In the genomic region with DNA sequence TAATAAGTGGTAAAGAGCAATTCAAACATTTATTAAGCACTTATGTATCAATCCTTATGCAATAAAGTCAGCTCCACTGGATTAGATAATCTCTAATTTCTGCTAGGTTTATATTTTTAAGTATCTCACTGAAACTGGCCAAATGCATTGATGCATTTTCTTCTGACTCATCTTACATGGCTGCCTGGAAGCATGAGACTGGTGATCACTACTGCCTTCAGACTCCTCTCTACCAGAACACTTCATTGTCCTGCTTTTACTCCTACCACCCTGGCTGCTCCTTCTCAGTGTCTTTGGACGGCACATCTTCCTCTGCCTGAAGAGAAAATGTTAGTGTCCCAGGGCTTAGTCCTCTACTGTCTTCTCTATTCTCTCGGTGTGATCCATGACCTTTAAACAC, we compare ENCODE assay signal across 17 cellular contexts. TPM values are rescaled to one million over a fixed set of nuclear protein-coding genes. Genes with fewer than 3 reads are reported as not detected.
DNase-seq lines count a peak whose midpoint lies in the region; ATAC-seq and TF ChIP-seq lines count a peak whose summit lies in the region.
"Had no signal": no experiment of that assay in that cellular context is flagged by ENCODE, and none has a peak within 500 bp of the region (broad histone marks: within the 10 kb centered on the region; RNA-seq: fewer than 3 reads in every experiment).

No MANE protein-coding gene starts in this region.

- peak overlapping the region in 1 of 2 donors; percentile 9 for H3K27ac Mint-ChIP-seq in activated naive CD4-positive, alpha-beta T cell treated with anti-CD3 and anti-CD28 coated beads, Interleukin-2, amount 50 U/mL, for 72 hours
- peak overlapping the region; percentile 14 for H3K27ac Mint-ChIP-seq in activated B cell treated with CpG ODN at 0.5 μM for 24 hours
- H3K27ac Mint-ChIP-seq: T-helper 1 cell treated with Interleukin-12 subunit alpha and Interleukin-12 subunit beta and Interleukin-4 antibody, amounts not matched to agents 30 μg/mL and 1 μg/mL, for 36 hours had no signal

- peaks cover 0 to 8% of the 10 kb centered on the region in 2 donors for H3K36me3 Mint-ChIP-seq in activated naive CD4-positive, alpha-beta T cell treated with anti-CD3 and anti-CD28 coated beads, Interleukin-2, amount 50 U/mL, for 72 hours
- H3K36me3 Mint-ChIP-seq in activated B cell treated with CpG ODN at 0.5 μM for 24 hours (ENCODE audit: low read depth): no peaks in the 10 kb centered on the region

- ATAC-seq in activated naive CD4-positive, alpha-beta T cell treated with anti-CD3 and anti-CD28 coated beads, Interleukin-2, amount 50 U/mL, for 72 hours: peak; percentile 34 to 50
- ATAC-seq in activated B cell treated with CpG ODN at 0.5 μM for 24 hours (ENCODE audit: low read depth): no peak
- ATAC-seq in GM21737 (IDR thresholded peaks at IDR 0.05; ENCODE audit: unreplicated experiment): no peak
- ATAC-seq in HG03378 (IDR thresholded peaks at IDR 0.05; ENCODE audit: unreplicated experiment): no peak

- CTCF ChIA-PET in activated B cell treated with CpG ODN at 0.5 μM for 24 hours (lab: Charles Lee): no interaction called here

- peak overlapping the region; percentile 0 for H3K4me2 ChIP-seq in skeletal muscle satellite cell (ENCODE audit: low read length)

- no peaks in the 10 kb centered on the region for H3K9me3 Mint-ChIP-seq in activated naive CD4-positive, alpha-beta T cell treated with anti-CD3 and anti-CD28 coated beads, Interleukin-2, amount 50 U/mL, for 72 hours
- H3K9me3 Mint-ChIP-seq in activated B cell treated with CpG ODN at 0.5 μM for 24 hours: no peaks in the 10 kb centered on the region
- H3K9me3 Mint-ChIP-seq: immature natural killer cell; T-helper 1 cell treated with Interleukin-12 subunit alpha and Interleukin-12 subunit beta and Interleukin-4 antibody, amounts not matched to agents 30 μg/mL and 1 μg/mL, for 36 hours had no signal

- no peak overlapping the region for H3K4me3 Mint-ChIP-seq in activated B cell treated with CpG ODN at 0.5 μM for 24 hours
- H3K4me3 Mint-ChIP-seq: immature natural killer cell; T-helper 1 cell treated with Interleukin-12 subunit alpha and Interleukin-12 subunit beta and Interleukin-4 antibody, amounts not matched to agents 30 μg/mL and 1 μg/mL, for 36 hours had no signal

- H3K27me3 Mint-ChIP-seq in activated B cell treated with CpG ODN at 0.5 μM for 24 hours: no peaks in the 10 kb centered on the region

- POLR2A ChIA-PET in activated B cell treated with CpG ODN at 0.5 μM for 24 hours (lab: Charles Lee): interaction anchor here (0.6 kb wide), 1 partner anchor 66 kb away, joined by 3 read pairs; no protein-coding TSS in a partner anchor

- TF ChIP-seq CTCF in activated B cell treated with CpG ODN at 0.5 μM for 24 hours (IDR thresholded peaks at IDR 0.05): no peak
- TF ChIP-seq CTCF in fibroblast of mammary gland (conservative IDR thresholded peaks at IDR 0.05; ENCODE audit: control insufficient read depth, insufficient read depth, low read depth, low read length): no peak

- H3K4me3 ChIP-seq in fibroblast of mammary gland (ENCODE audit: control insufficient read depth, low read depth, low read length): no peak overlapping the region
- no peak overlapping the region for H3K4me3 ChIP-seq in skeletal muscle satellite cell (ENCODE audit: low read length)
- H3K4me3 ChIP-seq: vagina had no signal

- H3K9me3 ChIP-seq in skeletal muscle satellite cell (replicated peaks; ENCODE audit: low read length): no peaks in the 10 kb centered on the region
- H3K9me3 ChIP-seq: vagina had no signal

- no peak for DNase-seq in activated naive CD4-positive, alpha-beta T cell treated with anti-CD3 and anti-CD28 coated beads, Interleukin-2, amount 50 U/mL, for 72 hours (ENCODE audit: low spot score in 2 of 2)
- no peak for DNase-seq in activated naive CD4-positive, alpha-beta T cell treated with Interleukin-2 at 50 U/mL for 16 hours
- no peak for DNase-seq in activated B cell treated with CpG ODN at 0.5 μM for 24 hours
- DNase-seq in fibroblast of mammary gland (ENCODE audit: low read depth): peak; percentile 45
- no peak for DNase-seq in amniotic stem cell (lab: John Stamatoyannopoulos, UW)
- DNase-seq: activated naive CD4-positive, alpha-beta T cell treated with anti-CD3 and anti-CD28 coated beads, Interleukin-2, amount 50 U/mL, for 16 hours; COR-L47; immature natural killer cell; mammary epithelial cell; NCI-H1436 treated with DMSO at 0.1 percent for 48 hours; stimulated activated CD4-positive, alpha-beta T cell treated with anti-CD3 and anti-CD28 coated beads, Interleukin-2, amount 100 ng/mL, for 24 hours; substantia nigra had no signal

- peaks cover 10% of the 10 kb centered on the region for H3K4me1 ChIP-seq in skeletal muscle satellite cell (ENCODE audit: control insufficient read depth, insufficient read depth, low read length)

- peaks cover 24% of the 10 kb centered on the region for H3K4me1 Mint-ChIP-seq in activated B cell treated with CpG ODN at 0.5 μM for 24 hours

- no peak overlapping the region for H3K9ac ChIP-seq in skeletal muscle satellite cell (ENCODE audit: low read depth, low read length)

- no peaks in the 10 kb centered on the region for H3K27me3 ChIP-seq in skeletal muscle satellite cell (ENCODE audit: control insufficient read depth, insufficient read depth, low read length)
- H3K27me3 ChIP-seq: vagina had no signal

- no peaks in the 10 kb centered on the region for H3K36me3 ChIP-seq in skeletal muscle satellite cell (ENCODE audit: insufficient read depth, low read length)
- H3K36me3 ChIP-seq: vagina had no signal

- intact Hi-C loops in activated B cell treated with CpG ODN at 0.5 μM for 24 hours (cut with micrococcal nuclease): no loop called here

RNA-seq across cellular contexts. Expression of gene CEP85L, which starts 7.4 kb away (rescaled TPM):
- 10 to 100 TPM; 38.5 to 41.3 TPM for total RNA-seq in activated naive CD4-positive, alpha-beta T cell treated with anti-CD3 and anti-CD28 coated beads, Interleukin-2, amount 50 U/mL, for 72 hours
- total RNA-seq in activated B cell treated with CpG ODN at 0.5 μM for 24 hours: 14.6 and 21.8 TPM in 2 replicates
- total RNA-seq in skeletal muscle satellite cell (2012; rRNA removed): 10.0 and 16.5 TPM in 2 replicates

Comparison
In these comparisons a context has a peak if more than half of its experiments do, and no peak if none do; other contexts are left out.
1. ATAC-seq: peak in activated naive CD4-positive, alpha-beta T cell treated with anti-CD3 and anti-CD28 coated beads, Interleukin-2, amount 50 U/mL, for 72 hours (2 of 2); none in activated B cell treated with CpG ODN at 0.5 μM for 24 hours (single experiment), GM21737 (single experiment) and HG03378 (single experiment).